In the genomic region with DNA sequence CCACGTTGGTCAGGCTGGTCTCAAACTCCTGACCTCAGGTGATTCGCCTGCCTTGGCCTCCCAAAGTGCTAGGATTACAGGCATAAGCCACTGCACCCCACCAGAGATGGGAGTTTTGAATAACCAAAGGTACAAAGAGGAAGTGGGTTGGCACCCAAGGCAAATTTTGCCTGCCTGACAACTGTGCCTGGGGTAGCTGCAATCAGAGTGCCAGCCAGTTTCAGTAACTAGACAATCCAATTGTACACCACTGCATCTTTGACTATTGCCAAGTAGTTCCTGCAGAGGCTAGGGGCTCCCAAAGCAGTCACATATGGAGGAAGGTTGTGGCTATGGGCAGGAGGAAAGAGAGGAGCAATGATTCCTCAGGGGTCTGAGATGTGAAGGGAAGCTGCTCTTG, we compare ENCODE assay signal across 14 cellular contexts. TPM values are rescaled to one million over a fixed set of nuclear protein-coding genes. Genes with fewer than 3 reads are reported as not detected.
A peak's percentile ranks its signal among the peaks of the same experiment; 100 is the strongest.
DNase-seq lines count a peak whose midpoint lies in the region; ATAC-seq lines count a peak whose summit lies in the region.
"Had no signal": no experiment of that assay in that cellular context is flagged by ENCODE, and none has a peak within 500 bp of the region (broad histone marks: within the 10 kb centered on the region; RNA-seq: fewer than 3 reads in every experiment).

No MANE protein-coding gene starts in this region.

- no peak overlapping the region for H4K12ac ChIP-seq in trophoblast cell (ENCODE audit: low read depth, low read length)

- no peaks in the 10 kb centered on the region for H3K36me3 ChIP-seq in trophoblast cell (ENCODE audit: control insufficient read depth in 1 of 2, insufficient read depth in 2 of 2, low read length in 2 of 2)
- H3K36me3 ChIP-seq: ovary had no signal

- H3K4me3 Mint-ChIP-seq in activated T-cell treated with anti-CD3 and anti-CD28 coated beads, Interleukin-2, amount 50 U/mL, for 72 hours, result peak overlapping the region; percentile 45 to 67
- peak overlapping the region; percentile 88 for H3K4me3 Mint-ChIP-seq in T-helper 17 cell
- H3K4me3 Mint-ChIP-seq in stimulated activated naive CD8-positive, alpha-beta T cell treated with anti-CD3 and anti-CD28 coated beads, Interleukin-15, Interleukin-2, amounts not matched to agents 100 ng/mL and 50 ng/mL, for 24 hours, result peak overlapping the region; percentile 48

- no peaks in the 10 kb centered on the region for H3K27me3 Mint-ChIP-seq in activated T-cell treated with anti-CD3 and anti-CD28 coated beads, Interleukin-2, amount 50 U/mL, for 72 hours (ENCODE audit: low read depth)
- H3K27me3 Mint-ChIP-seq in T-helper 17 cell, result no peaks in the 10 kb centered on the region
- H3K27me3 Mint-ChIP-seq in stimulated activated naive CD8-positive, alpha-beta T cell treated with anti-CD3 and anti-CD28 coated beads, Interleukin-15, Interleukin-2, amounts not matched to agents 100 ng/mL and 50 ng/mL, for 24 hours, result no peaks in the 10 kb centered on the region

- H2BK120ac ChIP-seq in trophoblast cell (ENCODE audit: insufficient read depth, low read length, poor library complexity), result no peak overlapping the region

- H3K4ac ChIP-seq in trophoblast cell (ENCODE audit: low read depth, low read length), result no peak overlapping the region

- H2BK5ac ChIP-seq in trophoblast cell (ENCODE audit: low read depth, low read length, poor library complexity), result no peak overlapping the region

- H4K91ac ChIP-seq in trophoblast cell (ENCODE audit: low read depth, low read length), result no peak overlapping the region

- H3K27ac ChIP-seq in trophoblast cell (ENCODE audit: low read depth, low read length), result no peak overlapping the region
- H3K27ac ChIP-seq: ovary had no signal

- no peaks in the 10 kb centered on the region for H3K9me3 Mint-ChIP-seq in activated T-cell treated with anti-CD3 and anti-CD28 coated beads, Interleukin-2, amount 50 U/mL, for 72 hours
- H3K9me3 Mint-ChIP-seq in stimulated activated naive CD8-positive, alpha-beta T cell treated with anti-CD3 and anti-CD28 coated beads, Interleukin-15, Interleukin-2, amounts not matched to agents 100 ng/mL and 50 ng/mL, for 24 hours, result no peaks in the 10 kb centered on the region

- ATAC-seq in activated T-cell treated with anti-CD3 and anti-CD28 coated beads, Interleukin-2, amount 50 U/mL, for 72 hours (replicated peaks in 1 of 2), result no peak
- peak; percentile 25 for ATAC-seq in HG02678 (IDR thresholded peaks at IDR 0.05; ENCODE audit: unreplicated experiment)
- ATAC-seq in T-helper 17 cell, result peak; percentile 26

- no CpG with 5 or more reads among the region's 2 CpGs for WGBS in trophoblast cell (ENCODE audit: extremely low coverage, insufficient coverage, insufficient read length)

- no peak overlapping the region for H3K23ac ChIP-seq in trophoblast cell (ENCODE audit: low read length)

- DNase-seq in activated T-cell treated with anti-CD3 and anti-CD28 coated beads, Interleukin-2, amount 50 U/mL, for 72 hours, result no peak
- no peak for DNase-seq in activated T-cell treated with anti-CD3 and anti-CD28 coated beads, Interleukin-2, amount 50 U/mL, for 1 hour
- no peak for DNase-seq in T-helper 17 cell
- DNase-seq in trophoblast cell, result no peak
- DNase-seq in glomerular visceral epithelial cell (ENCODE audit: extremely low spot score), result no peak
- DNase-seq in DMS 273 treated with DMSO at 0.1 percent for 48 hours (lab: John Stamatoyannopoulos, UW), result no peak
- DNase-seq: cerebellar nuclear complex; left colon; NCI-H69; ovary; stimulated activated CD4-positive, alpha-beta T cell treated with anti-CD3 and anti-CD28 coated beads, Interleukin-4, amount 100 ng/mL, for 1 hour had no signal

- no peak overlapping the region for H3K14ac ChIP-seq in trophoblast cell (ENCODE audit: low read length)

- H3K79me1 ChIP-seq in trophoblast cell (ENCODE audit: low read length), result no peaks in the 10 kb centered on the region

- no peak overlapping the region for H3K4me3 ChIP-seq in trophoblast cell (ENCODE audit: low read depth, low read length)
- H3K4me3 ChIP-seq: ovary had no signal

- peaks cover 32 to 38% of the 10 kb centered on the region in 2 donors for H3K36me3 Mint-ChIP-seq in activated T-cell treated with anti-CD3 and anti-CD28 coated beads, Interleukin-2, amount 50 U/mL, for 72 hours (ENCODE audit: insufficient read depth in 2 of 2)
- H3K36me3 Mint-ChIP-seq in T-helper 17 cell (ENCODE audit: low read depth), result peaks cover 12% of the 10 kb centered on the region
- H3K36me3 Mint-ChIP-seq in stimulated activated naive CD8-positive, alpha-beta T cell treated with anti-CD3 and anti-CD28 coated beads, Interleukin-15, Interleukin-2, amounts not matched to agents 100 ng/mL and 50 ng/mL, for 24 hours (ENCODE audit: low read depth), result peaks cover 27% of the 10 kb centered on the region

- no peak overlapping the region for H3K9ac ChIP-seq in trophoblast cell (ENCODE audit: low read length)

- H2AK5ac ChIP-seq in trophoblast cell (ENCODE audit: low read length), result no peak overlapping the region

- no peak overlapping the region for H2AFZ ChIP-seq in trophoblast cell (ENCODE audit: insufficient read depth, low read length, poor library complexity)

- H3K9me3 ChIP-seq in T-helper 17 cell (ENCODE audit: control insufficient read depth, low read length, poor library complexity, severe bottlenecking) (no peaks in the 10 kb centered on the region), trophoblast cell (ENCODE audit: insufficient read depth, low read depth, low read length) (no peaks in the 10 kb centered on the region)
- H3K9me3 ChIP-seq: ovary had no signal

- H3K4me1 Mint-ChIP-seq in activated T-cell treated with anti-CD3 and anti-CD28 coated beads, Interleukin-2, amount 50 U/mL, for 72 hours (ENCODE audit: low read depth), result peaks cover 60% of the 10 kb centered on the region
- peaks cover 65% of the 10 kb centered on the region for H3K4me1 Mint-ChIP-seq in T-helper 17 cell
- peaks cover 78% of the 10 kb centered on the region for H3K4me1 Mint-ChIP-seq in stimulated activated naive CD8-positive, alpha-beta T cell treated with anti-CD3 and anti-CD28 coated beads, Interleukin-15, Interleukin-2, amounts not matched to agents 100 ng/mL and 50 ng/mL, for 24 hours (ENCODE audit: low read depth)

- no peak overlapping the region for H4K8ac ChIP-seq in trophoblast cell (ENCODE audit: low read depth, low read length)

- H2BK12ac ChIP-seq in trophoblast cell (ENCODE audit: low read length), result no peak overlapping the region

- no peak overlapping the region for H3K18ac ChIP-seq in trophoblast cell (ENCODE audit: low read length)

- no peak overlapping the region for H3K4me2 ChIP-seq in trophoblast cell (ENCODE audit: low read length)

- no peaks in the 10 kb centered on the region for H3K79me2 ChIP-seq in trophoblast cell (ENCODE audit: control insufficient read depth, insufficient read depth, low read length, poor library complexity)

- peak overlapping the region; percentile 64 for H3K27ac Mint-ChIP-seq in activated T-cell treated with anti-CD3 and anti-CD28 coated beads, Interleukin-2, amount 50 U/mL, for 72 hours
- H3K27ac Mint-ChIP-seq in T-helper 17 cell, result peak overlapping the region; percentile 95
- H3K27ac Mint-ChIP-seq in stimulated activated naive CD8-positive, alpha-beta T cell treated with anti-CD3 and anti-CD28 coated beads, Interleukin-15, Interleukin-2, amounts not matched to agents 100 ng/mL and 50 ng/mL, for 24 hours, result peak overlapping the region; percentile 86

- no peaks in the 10 kb centered on the region for H3K4me1 ChIP-seq in trophoblast cell (ENCODE audit: control insufficient read depth in 1 of 2, insufficient read depth in 2 of 2, low read length in 2 of 2)

- H3K27me3 ChIP-seq in trophoblast cell (ENCODE audit: insufficient read depth, low read length), result no peaks in the 10 kb centered on the region
- H3K27me3 ChIP-seq: ovary had no signal

RNA-seq across cellular contexts. Expression of a gene that starts 16.6 kb away (rescaled TPM):
- 100 to 1,000 TPM; 106 to 170 TPM for total RNA-seq in activated T-cell treated with anti-CD3 and anti-CD28 coated beads, Interleukin-2, amount 50 U/mL, for 72 hours
- total RNA-seq in T-helper 17 cell, result 100 to 1,000 TPM; 219 to 248 TPM
- polyA plus RNA-seq in trophoblast cell (2013), result 0.04 and 0.06 TPM in 2 replicates
- total RNA-seq: LHCN-M2 had no signal

Comparison
In these comparisons a context has a peak if more than half of its experiments do, and no peak if none do; other contexts are left out.
1. ATAC-seq: peak in HG02678 (single experiment) and T-helper 17 cell (single experiment); none in activated T-cell treated with anti-CD3 and anti-CD28 coated beads, Interleukin-2, amount 50 U/mL, for 72 hours (0 of 2).
2. Peak in every context shown above with its lines, with median percentiles within 50 percentile points of each other: H3K27ac Mint-ChIP-seq and H3K4me3 Mint-ChIP-seq.